18 cellular contexts compared by ENCODE assay signal in genomic region chr17:40089085-40089895, GRCh38. TPM values are rescaled to one million over a fixed set of nuclear protein-coding genes. Genes with fewer than 3 reads are reported as not detected.
A peak's percentile ranks its signal among the peaks of the same experiment; 100 is the strongest.
DNase-seq lines count a peak whose midpoint lies in the region; TF ChIP-seq lines count a peak whose summit lies in the region.
"Had no signal": no experiment of that assay in that cellular context is flagged by ENCODE, and none has a peak within 500 bp of the region (broad histone marks: within the 10 kb centered on the region; RNA-seq: fewer than 3 reads in every experiment).

No MANE protein-coding gene starts in this region.

- H3K9ac ChIP-seq in muscle layer of colon (ENCODE audit: low read length), result peak overlapping the region; percentile 19
- H3K9ac ChIP-seq: GM23248 had no signal

- no TSS peak for BruUV-seq in OCI-LY7 (replicated peaks; lab: Mats Ljungman, UMichigan)

- DNase-seq in activated CD4-positive, alpha-beta T cell treated with anti-CD3 and anti-CD28 coated beads, Interleukin-2, amount 10 ng/mL, durations not matched to agents 7 days and 5 days, result no peak
- DNase-seq in activated CD4-positive, alpha-beta T cell treated with anti-CD3 and anti-CD28 coated beads for 48 hours, result no peak
- no peak for DNase-seq in adrenal gland
- DNase-seq in testis, result no peak
- no peak for DNase-seq in OCI-LY7 (ENCODE audit: low spot score)
- no peak for DNase-seq in NCI-H1436 treated with DMSO at 0.1 percent for 48 hours (lab: John Stamatoyannopoulos, UW)
- no peak for DNase-seq in stimulated activated CD4-positive, alpha-beta T cell treated with anti-CD3 and anti-CD28 coated beads, Interleukin-4, amount 100 ng/mL, for 1 hour
- DNase-seq: 8988T; activated CD4-positive, CD25-positive, alpha-beta regulatory T cell treated with anti-CD3 and anti-CD28 coated beads, Interleukin-2, amount 50 U/mL, for 72 hours; GM23248; MM.1S; NCI-H2029; NCI-H774; retina; RPMI8226 had no signal

- no peaks in the 10 kb centered on the region for H3K79me2 ChIP-seq in OCI-LY7 (ENCODE audit: insufficient read depth, low read depth, low read length)

- intact Hi-C loops in adrenal gland (cut with DNase I), result no loop called here
- intact Hi-C loops in testis (cut with DNase I; ENCODE audit: low total_unique reads), result no loop called here
- intact Hi-C loops in OCI-LY7 (cut with micrococcal nuclease; ENCODE audit: unreplicated experiment), result no loop called here

- H3K9me3 ChIP-seq in adrenal gland (replicated peaks in 1 of 3) (no peaks in the 10 kb centered on the region), muscle layer of colon (ENCODE audit: low read length) (no peaks in the 10 kb centered on the region), testis (no peaks in the 10 kb centered on the region), OCI-LY7 (ENCODE audit: low read length) (no peaks in the 10 kb centered on the region)

- no peak for TF ChIP-seq CTCF in adrenal gland (IDR thresholded peaks at IDR 0.05)
- no peak for TF ChIP-seq CTCF in testis (IDR thresholded peaks at IDR 0.05)
- TF ChIP-seq CTCF in OCI-LY7 (conservative IDR thresholded peaks at IDR 0.05; ENCODE audit: low read length), result no peak

- H3K9me2 ChIP-seq in OCI-LY7 (ENCODE audit: insufficient read depth, low read length), result no peaks in the 10 kb centered on the region

- no peak overlapping the region for H2AFZ ChIP-seq in OCI-LY7 (ENCODE audit: low read length)
- H2AFZ ChIP-seq: GM23248 had no signal

- TF ChIP-seq POLR2A in adrenal gland (IDR thresholded peaks at IDR 0.05) (no peak), testis (IDR thresholded peaks at IDR 0.05) (no peak)

- no peaks in the 10 kb centered on the region for H3K27me3 Mint-ChIP-seq in activated CD4-positive, alpha-beta T cell treated with anti-CD3 and anti-CD28 coated beads, Interleukin-2, amount 10 ng/mL, durations not matched to agents 7 days and 5 days

- peaks cover 17% of the 10 kb centered on the region for H3K36me3 Mint-ChIP-seq in activated CD4-positive, alpha-beta T cell treated with anti-CD3 and anti-CD28 coated beads, Interleukin-2, amount 10 ng/mL, durations not matched to agents 7 days and 5 days (ENCODE audit: low read depth)

- no peak overlapping the region for H3K4me3 Mint-ChIP-seq in activated CD4-positive, alpha-beta T cell treated with anti-CD3 and anti-CD28 coated beads, Interleukin-2, amount 10 ng/mL, durations not matched to agents 7 days and 5 days

- POLR2A ChIA-PET in activated CD4-positive, alpha-beta T cell treated with anti-CD3 and anti-CD28 coated beads, Interleukin-2, amount 10 ng/mL, durations not matched to agents 7 days and 5 days (lab: Charles Lee), result no interaction called here
- POLR2A ChIA-PET in OCI-LY7 (lab: Charles Lee), result no interaction called here

- H3K4me3 ChIP-seq in adrenal gland (no peak overlapping the region), muscle layer of colon (ENCODE audit: low read depth in 1 of 2, low read length in 2 of 2) (no peak overlapping the region), testis (no peak overlapping the region), OCI-LY7 (ENCODE audit: low read depth, low read length, poor library complexity, severe bottlenecking) (no peak overlapping the region)
- H3K4me3 ChIP-seq: GM23248 had no signal

- H3K4me1 Mint-ChIP-seq in activated CD4-positive, alpha-beta T cell treated with anti-CD3 and anti-CD28 coated beads, Interleukin-2, amount 10 ng/mL, durations not matched to agents 7 days and 5 days, result peaks cover 14% of the 10 kb centered on the region

- H3K4me1 ChIP-seq in adrenal gland (replicated peaks in 1 of 2) (peaks cover 8 to 24% of the 10 kb centered on the region in 2 donors), muscle layer of colon (ENCODE audit: insufficient read depth, low read length) (peaks cover 68% of the 10 kb centered on the region), testis (peaks cover 50% of the 10 kb centered on the region), OCI-LY7 (ENCODE audit: insufficient read depth, low read length, poor library complexity, severe bottlenecking) (no peaks in the 10 kb centered on the region)

- no peak overlapping the region for H3K4me2 ChIP-seq in OCI-LY7 (ENCODE audit: low read length)

- H3K27me3 ChIP-seq in adrenal gland (no peaks in the 10 kb centered on the region), muscle layer of colon (ENCODE audit: control insufficient read depth in 1 of 2, insufficient read depth in 2 of 2, low read length in 2 of 2) (no peaks in the 10 kb centered on the region), testis (no peaks in the 10 kb centered on the region)

- H3K27ac ChIP-seq in adrenal gland (peak overlapping the region in 4 of 5 donors; percentile 9 to 97 (median 32)), muscle layer of colon (ENCODE audit: low read depth, low read length) (peak overlapping the region; percentile 73), testis (peak overlapping the region; percentile 67 to 99), OCI-LY7 (ENCODE audit: low read depth, low read length, poor library complexity, severe bottlenecking) (no peak overlapping the region)
- H3K27ac ChIP-seq: C4-2B, epithelial cell of prostate, GM23248 had no signal

- CTCF ChIA-PET in activated CD4-positive, alpha-beta T cell treated with anti-CD3 and anti-CD28 coated beads, Interleukin-2, amount 10 ng/mL, durations not matched to agents 7 days and 5 days (lab: Charles Lee), result interaction anchor here (0.9 to 3.5 kb wide), 5 partner anchors 9 to 23 kb away, joined by 3 to 16 read pairs (median 6); no protein-coding TSS in a partner anchor
- CTCF ChIA-PET in OCI-LY7 (lab: Charles Lee; ENCODE audit: unreplicated experiment), result interaction anchor here (2.3 kb wide), 1 partner anchor 15 kb away, joined by 5 read pairs; no protein-coding TSS in a partner anchor

- H4K20me1 ChIP-seq in OCI-LY7 (ENCODE audit: insufficient read depth, low read length), result no peaks in the 10 kb centered on the region

- WGBS in adrenal gland, 4 donors, result 78 to 88% (median 82%) methylated on average over 26 of the region's 26 CpGs
- WGBS in testis, 2 donors, result 57 to 63% methylated on average over 13 to 26 of the region's 26 CpGs

- H3K27ac Mint-ChIP-seq in activated CD4-positive, alpha-beta T cell treated with anti-CD3 and anti-CD28 coated beads, Interleukin-2, amount 10 ng/mL, durations not matched to agents 7 days and 5 days, result peak overlapping the region; percentile 76

- H3K36me3 ChIP-seq in adrenal gland (replicated peaks in 1 of 2) (peaks cover 0 to 71% of the 10 kb centered on the region in 2 donors), muscle layer of colon (ENCODE audit: insufficient read depth, low read length) (peaks cover 71% of the 10 kb centered on the region), testis (ENCODE audit: low read depth, missing control alignments) (no peaks in the 10 kb centered on the region), OCI-LY7 (ENCODE audit: insufficient read depth, low read length) (peaks cover 17% of the 10 kb centered on the region)

- no peaks in the 10 kb centered on the region for H3K9me3 Mint-ChIP-seq in activated CD4-positive, alpha-beta T cell treated with anti-CD3 and anti-CD28 coated beads, Interleukin-2, amount 10 ng/mL, durations not matched to agents 7 days and 5 days

RNA-seq across cellular contexts. Expression of gene NR1D1, which starts 11.1 kb away (rescaled TPM):
- 1 to 10 TPM; 5.5 to 5.8 TPM for total RNA-seq in activated CD4-positive, alpha-beta T cell treated with anti-CD3 and anti-CD28 coated beads, Interleukin-2, amount 10 ng/mL, durations not matched to agents 7 days and 5 days
- 10 to 100 TPM; 14.0 to 69.1 (median 41.4) TPM for total RNA-seq in adrenal gland
- polyA plus RNA-seq in adrenal gland, result 10 to 100 TPM; 34.5 to 59.0 (median 36.6) TPM
- total RNA-seq in testis, result 10 to 100 TPM; 14.4 to 23.6 TPM
- 9.8 TPM for polyA plus RNA-seq in testis (ENCODE audit: insufficient read depth, low read depth, low replicate concordance)
- total RNA-seq in OCI-LY7 (2014; rRNA removed; shearing (Covaris generic)), result 1.7 and 2.3 TPM in 2 replicates
- total RNA-seq in OCI-LY7 (2022), result 7.0 and 8.7 TPM in 2 replicates

RNA-seq across cellular contexts. Expression of gene THRA, which starts 26.5 kb away (rescaled TPM):
- 1 to 10 TPM; 8.6 to 9.1 TPM for total RNA-seq in activated CD4-positive, alpha-beta T cell treated with anti-CD3 and anti-CD28 coated beads, Interleukin-2, amount 10 ng/mL, durations not matched to agents 7 days and 5 days
- total RNA-seq in adrenal gland, result 100 to 1,000 TPM in 3 of 8 donors, 10 to 100 TPM in 5; 46.1 to 110 (median 76.4) TPM
- polyA plus RNA-seq in adrenal gland, result 10 to 100 TPM; 41.8 to 62.3 (median 50.9) TPM
- 10 to 100 TPM; 44.9 to 51.7 TPM for total RNA-seq in testis
- polyA plus RNA-seq in testis (ENCODE audit: insufficient read depth, low read depth, low replicate concordance), result 41.2 TPM
- total RNA-seq in OCI-LY7 (2014; rRNA removed; shearing (Covaris generic)), result 5.4 and 9.3 TPM in 2 replicates
- total RNA-seq in OCI-LY7 (2022), result 3.9 and 5.1 TPM in 2 replicates

RNA-seq across cellular contexts. Expression of gene MSL1, which starts 32.5 kb away (rescaled TPM):
- 10 to 100 TPM; 95.4 to 97.1 TPM for total RNA-seq in activated CD4-positive, alpha-beta T cell treated with anti-CD3 and anti-CD28 coated beads, Interleukin-2, amount 10 ng/mL, durations not matched to agents 7 days and 5 days
- total RNA-seq in adrenal gland, result 100 to 1,000 TPM in 1 of 8 donors, 10 to 100 TPM in 7; 47.8 to 100 (median 69.1) TPM
- 100 to 1,000 TPM in 2 of 3 donors, 10 to 100 TPM in 1; 74.2 to 143 (median 128) TPM for polyA plus RNA-seq in adrenal gland
- 100 to 1,000 TPM; 129 to 161 TPM for total RNA-seq in testis
- 157 TPM for polyA plus RNA-seq in testis (ENCODE audit: insufficient read depth, low read depth, low replicate concordance)
- 67.2 and 95.4 TPM in 2 replicates for total RNA-seq in OCI-LY7 (2014; rRNA removed; shearing (Covaris generic))
- total RNA-seq in OCI-LY7 (2022), result 96.0 and 97.2 TPM in 2 replicates

RNA-seq across cellular contexts. Expression of gene MED24, which starts 35.1 kb away (rescaled TPM):
- 100 to 1,000 TPM in 1 of 2 experiments, 10 to 100 TPM in 1; 92.1 to 102 TPM for total RNA-seq in activated CD4-positive, alpha-beta T cell treated with anti-CD3 and anti-CD28 coated beads, Interleukin-2, amount 10 ng/mL, durations not matched to agents 7 days and 5 days
- total RNA-seq in adrenal gland, result 100 to 1,000 TPM in 1 of 8 donors, 10 to 100 TPM in 7; 57.1 to 127 (median 78.1) TPM
- 100 to 1,000 TPM in 1 of 3 donors, 10 to 100 TPM in 2; 50.3 to 103 (median 92.9) TPM for polyA plus RNA-seq in adrenal gland
- 100 to 1,000 TPM; 151 to 172 TPM for total RNA-seq in testis
- 127 TPM for polyA plus RNA-seq in testis (ENCODE audit: insufficient read depth, low read depth, low replicate concordance)
- total RNA-seq in OCI-LY7 (2014; rRNA removed; shearing (Covaris generic)), result 36.3 and 65.9 TPM in 2 replicates
- 103 and 112 TPM in 2 replicates for total RNA-seq in OCI-LY7 (2022)

RNA-seq across cellular contexts. Expression of gene CASC3, which starts 51.0 kb away (rescaled TPM):
- total RNA-seq in activated CD4-positive, alpha-beta T cell treated with anti-CD3 and anti-CD28 coated beads, Interleukin-2, amount 10 ng/mL, durations not matched to agents 7 days and 5 days, result 10 to 100 TPM; 84.8 to 89.2 TPM
- total RNA-seq in adrenal gland, result 10 to 100 TPM; 36.2 to 72.4 (median 61.7) TPM
- 10 to 100 TPM; 36.2 to 65.1 (median 57.5) TPM for polyA plus RNA-seq in adrenal gland
- total RNA-seq in testis, result 100 to 1,000 TPM; 123 to 132 TPM
- 143 TPM for polyA plus RNA-seq in testis (ENCODE audit: insufficient read depth, low read depth, low replicate concordance)
- total RNA-seq in OCI-LY7 (2014; rRNA removed; shearing (Covaris generic)), result 42.6 and 46.9 TPM in 2 replicates
- total RNA-seq in OCI-LY7 (2022), result 100 and 117 TPM in 2 replicates

Comparison
In these comparisons a context has a peak if more than half of its experiments do, and no peak if none do; other contexts are left out.
1. RNA of gene THRA, which starts 26.5 kb away (total RNA-seq): 46.1 to 110 TPM in adrenal gland and 44.9 to 51.7 TPM in testis; 3.9 to 9.3 TPM in OCI-LY7 and 8.6 to 9.1 TPM in activated CD4-positive, alpha-beta T cell treated with anti-CD3 and anti-CD28 coated beads, Interleukin-2, amount 10 ng/mL, durations not matched to agents 7 days and 5 days; every median in the first group is over 4 times any median in the second.